In genomic region chr9:127860260-127860659, GRCh38 we compare ENCODE assay signal across 23 cellular contexts. TPM values are rescaled to one million over a fixed set of nuclear protein-coding genes. Genes with fewer than 3 reads are reported as not detected.
A peak's percentile ranks its signal among the peaks of the same experiment; 100 is the strongest.
DNase-seq lines count a peak whose midpoint lies in the region; ATAC-seq and TF ChIP-seq lines count a peak whose summit lies in the region.
"Had no signal": no experiment of that assay in that cellular context is flagged by ENCODE, and none has a peak within 500 bp of the region (broad histone marks: within the 10 kb centered on the region; RNA-seq: fewer than 3 reads in every experiment).

No MANE protein-coding gene starts in this region.

- peaks cover 99% of the 10 kb centered on the region for H3K4me1 ChIP-seq in left ventricle myocardium inferior
- no peaks in the 10 kb centered on the region for H3K4me1 ChIP-seq in aorta (ENCODE audit: control insufficient read depth in 1 of 2, insufficient read depth in 2 of 2, low read length in 2 of 2)

- ATAC-seq in natural killer cell treated with Interleukin-12 subunit alpha and Interleukin-12 subunit beta and Interleukin-15 and Interleukin-18, amount 100 ng/mL, for 72 hours, result no peak
- ATAC-seq in natural killer cell (no peak), aorta (ENCODE audit: low FRiP score) (peak; percentile 39), GM21423 (IDR thresholded peaks at IDR 0.05; ENCODE audit: unreplicated experiment) (no peak)
- ATAC-seq: HCT116 had no signal

- no peaks in the 10 kb centered on the region for H3K27me3 Mint-ChIP-seq in natural killer cell treated with Interleukin-12 subunit alpha and Interleukin-12 subunit beta and Interleukin-15 and Interleukin-18, amount 100 ng/mL, for 72 hours
- H3K27me3 Mint-ChIP-seq in natural killer cell (ENCODE audit: low read depth in 2 of 2) (no peaks in the 10 kb centered on the region), osteocyte (ENCODE audit: unreplicated experiment) (no peaks in the 10 kb centered on the region)

- TF ChIP-seq CTCF in natural killer cell (IDR thresholded peaks at IDR 0.05), result no peak
- TF ChIP-seq CTCF in left ventricle myocardium inferior (IDR thresholded peaks at IDR 0.05; ENCODE audit: borderline replicate concordance), result no peak
- TF ChIP-seq CTCF in osteocyte (IDR thresholded peaks at IDR 0.05), result no peak

- WGBS in aorta, 2 donors, result 1 to 15% methylated on average over 8 of the region's 8 CpGs

- DNase-seq in natural killer cell treated with Interleukin-12 subunit alpha and Interleukin-12 subunit beta and Interleukin-15 and Interleukin-18, amount 100 ng/mL, for 72 hours (ENCODE audit: low spot score), result no peak
- no peak for DNase-seq in natural killer cell
- no peak for DNase-seq in left ventricle myocardium inferior
- no peak for DNase-seq in osteocyte (ENCODE audit: extremely low spot score, unreplicated experiment)
- peak in 1 of 2 donors; percentile 73 for DNase-seq in aorta
- DNase-seq in NCI-H1092 treated with DMSO at 0.1 percent for 48 hours (lab: John Stamatoyannopoulos, UW), result no peak
- no peak for DNase-seq in DMS 273 (lab: John Stamatoyannopoulos, UW; ENCODE audit: unreplicated experiment)
- DNase-seq: activated CD4-positive, alpha-beta T cell treated with anti-CD3 and anti-CD28 coated beads for 48 hours; activated CD8-positive, alpha-beta memory T cell treated with anti-CD3 and anti-CD28 coated beads, Interleukin-2, amount 50 U/mL, for 4 hours; activated gamma-delta T cell treated with Interleukin-2 at 50 U/mL for 16 hours; cerebellar nuclear complex; DMS79 treated with DMSO at 0.1 percent for 48 hours; effector memory CD4-positive, alpha-beta T cell; MV-4-11; NCI-H187 treated with DMSO at 0.1 percent for 48 hours; NCI-H345; RPMI8226; small intestine; stimulated activated CD4-positive, alpha-beta T cell treated with anti-CD3 and anti-CD28 coated beads, Interleukin-4, amount 100 ng/mL, for 1 hour had no signal

- H3K27ac ChIP-seq in left ventricle myocardium inferior (replicated peaks), result peak overlapping the region; percentile 97
- peak overlapping the region in 1 of 2 donors; percentile 9 for H3K27ac ChIP-seq in aorta (ENCODE audit: low read depth in 1 of 2, low read length in 2 of 2)
- H3K27ac ChIP-seq: HL-60 had no signal

- no peaks in the 10 kb centered on the region for H3K36me3 ChIP-seq in left ventricle myocardium inferior
- no peaks in the 10 kb centered on the region for H3K36me3 ChIP-seq in aorta (ENCODE audit: control insufficient read depth in 1 of 2, insufficient read depth in 2 of 2, low read length in 1 of 2)

- H3K9me3 ChIP-seq in left ventricle myocardium inferior (replicated peaks) (no peaks in the 10 kb centered on the region), aorta (ENCODE audit: control insufficient read depth, low read length) (no peaks in the 10 kb centered on the region)

- H3K36me3 Mint-ChIP-seq in natural killer cell treated with Interleukin-12 subunit alpha and Interleukin-12 subunit beta and Interleukin-15 and Interleukin-18, amount 100 ng/mL, for 72 hours, result no peaks in the 10 kb centered on the region
- H3K36me3 Mint-ChIP-seq in natural killer cell (no peaks in the 10 kb centered on the region), osteocyte (ENCODE audit: unreplicated experiment) (no peaks in the 10 kb centered on the region)
- H3K36me3 Mint-ChIP-seq: IgD-negative memory B cell had no signal

- peaks cover 29 to 39% of the 10 kb centered on the region in 2 donors for H3K4me1 Mint-ChIP-seq in natural killer cell treated with Interleukin-12 subunit alpha and Interleukin-12 subunit beta and Interleukin-15 and Interleukin-18, amount 100 ng/mL, for 72 hours (ENCODE audit: low read depth in 2 of 2)
- H3K4me1 Mint-ChIP-seq in natural killer cell, result peaks cover 18 to 58% of the 10 kb centered on the region in 2 donors
- peaks cover 26% of the 10 kb centered on the region for H3K4me1 Mint-ChIP-seq in osteocyte (ENCODE audit: unreplicated experiment)

- intact Hi-C loops in natural killer cell (cut with micrococcal nuclease) (loop anchor here (5.0 to 10.0 kb wide), 2 partner anchors 57 to 355 kb away; partner anchors contain the start of gene ST6GALNAC4), left ventricle myocardium inferior (cut with micrococcal nuclease) (no loop called here), aorta (cut with DNase I) (loop anchor here in 1 of 2 donors (5.0 kb wide), 2 partner anchors 33 to 37 kb away; partner anchors contain the start of gene ST6GALNAC6)

- no peaks in the 10 kb centered on the region for H3K9me3 Mint-ChIP-seq in natural killer cell treated with Interleukin-12 subunit alpha and Interleukin-12 subunit beta and Interleukin-15 and Interleukin-18, amount 100 ng/mL, for 72 hours
- H3K9me3 Mint-ChIP-seq in natural killer cell (no peaks in the 10 kb centered on the region), osteocyte (ENCODE audit: unreplicated experiment) (no peaks in the 10 kb centered on the region)

- peak overlapping the region in 1 of 2 donors; percentile 5 for H3K27ac Mint-ChIP-seq in natural killer cell treated with Interleukin-12 subunit alpha and Interleukin-12 subunit beta and Interleukin-15 and Interleukin-18, amount 100 ng/mL, for 72 hours
- peak overlapping the region in 1 of 2 donors; percentile 96 for H3K27ac Mint-ChIP-seq in natural killer cell
- H3K27ac Mint-ChIP-seq in osteocyte (ENCODE audit: unreplicated experiment), result peak overlapping the region; percentile 50

- H3K4me3 Mint-ChIP-seq in natural killer cell treated with Interleukin-12 subunit alpha and Interleukin-12 subunit beta and Interleukin-15 and Interleukin-18, amount 100 ng/mL, for 72 hours, result peak overlapping the region; percentile 23
- H3K4me3 Mint-ChIP-seq in natural killer cell (no peak overlapping the region), osteocyte (ENCODE audit: unreplicated experiment) (no peak overlapping the region)

- H3K27me3 ChIP-seq in left ventricle myocardium inferior (ENCODE audit: low read depth) (no peaks in the 10 kb centered on the region), aorta (ENCODE audit: control insufficient read depth in 1 of 2, insufficient read depth in 2 of 2, low read length in 1 of 2) (no peaks in the 10 kb centered on the region)

- no peak overlapping the region for H3K4me3 ChIP-seq in left ventricle myocardium inferior
- no peak overlapping the region for H3K4me3 ChIP-seq in aorta (ENCODE audit: low read length in 2 of 2)

RNA-seq across cellular contexts. Expression of gene ENG, which starts 5.8 kb away (rescaled TPM):
- total RNA-seq in natural killer cell treated with Interleukin-12 subunit alpha and Interleukin-12 subunit beta and Interleukin-15 and Interleukin-18, amount 100 ng/mL, for 72 hours, result 10 to 100 TPM; 12.7 to 34.1 TPM
- total RNA-seq in natural killer cell (10 to 100 TPM in 2 of 3 donors, 1 to 10 TPM in 1; 8.5 to 13.6 (median 12.3) TPM), left ventricle myocardium inferior (139 TPM), osteocyte (140 and 143 TPM in 2 replicates), aorta (100 to 1,000 TPM; 339 to 538 TPM)
- 100 to 1,000 TPM in 1 of 2 donors, 10 to 100 TPM in 1; 46.1 to 191 TPM for polyA plus RNA-seq in aorta

RNA-seq across cellular contexts. Expression of gene AK1, which starts 17.2 kb away (rescaled TPM):
- 10 to 100 TPM; 11.5 to 13.0 TPM for total RNA-seq in natural killer cell treated with Interleukin-12 subunit alpha and Interleukin-12 subunit beta and Interleukin-15 and Interleukin-18, amount 100 ng/mL, for 72 hours
- 10 to 100 TPM; 47.3 to 76.3 (median 54.2) TPM for total RNA-seq in natural killer cell
- total RNA-seq in left ventricle myocardium inferior, result 844 TPM
- total RNA-seq in osteocyte, result 57.6 and 65.8 TPM in 2 replicates
- total RNA-seq in aorta, result 10 to 100 TPM; 92.4 to 99.5 TPM
- polyA plus RNA-seq in aorta, result 100 to 1,000 TPM; 111 to 168 TPM

RNA-seq across cellular contexts. Expression of gene ST6GALNAC6, which starts 39.1 kb away (rescaled TPM):
- 10 to 100 TPM; 53.4 to 67.2 TPM for total RNA-seq in natural killer cell treated with Interleukin-12 subunit alpha and Interleukin-12 subunit beta and Interleukin-15 and Interleukin-18, amount 100 ng/mL, for 72 hours
- 100 to 1,000 TPM; 120 to 148 (median 127) TPM for total RNA-seq in natural killer cell
- total RNA-seq in left ventricle myocardium inferior, result 48.4 TPM
- 73.4 and 77.0 TPM in 2 replicates for total RNA-seq in osteocyte
- total RNA-seq in aorta, result 100 to 1,000 TPM; 103 to 125 TPM
- 100 to 1,000 TPM; 125 to 176 TPM for polyA plus RNA-seq in aorta

RNA-seq across cellular contexts. Expression of gene ST6GALNAC4, which starts 56.6 kb away (rescaled TPM):
- total RNA-seq in natural killer cell treated with Interleukin-12 subunit alpha and Interleukin-12 subunit beta and Interleukin-15 and Interleukin-18, amount 100 ng/mL, for 72 hours, result 10 to 100 TPM; 17.5 to 44.5 TPM
- 10 to 100 TPM; 18.8 to 33.0 (median 20.4) TPM for total RNA-seq in natural killer cell
- 31.3 TPM for total RNA-seq in left ventricle myocardium inferior
- 21.4 and 25.1 TPM in 2 replicates for total RNA-seq in osteocyte
- 10 to 100 TPM; 34.9 to 46.5 TPM for total RNA-seq in aorta
- 10 to 100 TPM; 17.7 to 25.5 TPM for polyA plus RNA-seq in aorta

RNA-seq across cellular contexts. Expression of gene FPGS, which starts 57.6 kb away (rescaled TPM):
- total RNA-seq in natural killer cell treated with Interleukin-12 subunit alpha and Interleukin-12 subunit beta and Interleukin-15 and Interleukin-18, amount 100 ng/mL, for 72 hours, result 100 to 1,000 TPM in 1 of 2 donors, 10 to 100 TPM in 1; 96.0 to 150 TPM
- 100 to 1,000 TPM in 2 of 3 donors, 10 to 100 TPM in 1; 99.1 to 108 (median 107) TPM for total RNA-seq in natural killer cell
- 38.0 TPM for total RNA-seq in left ventricle myocardium inferior
- 58.7 and 65.1 TPM in 2 replicates for total RNA-seq in osteocyte
- total RNA-seq in aorta, result 10 to 100 TPM; 61.9 to 77.7 TPM
- polyA plus RNA-seq in aorta, result 100 to 1,000 TPM in 1 of 2 donors, 10 to 100 TPM in 1; 15.2 to 116 TPM
